ENCODE assay signal across 1 cellular context in the genomic region with DNA sequence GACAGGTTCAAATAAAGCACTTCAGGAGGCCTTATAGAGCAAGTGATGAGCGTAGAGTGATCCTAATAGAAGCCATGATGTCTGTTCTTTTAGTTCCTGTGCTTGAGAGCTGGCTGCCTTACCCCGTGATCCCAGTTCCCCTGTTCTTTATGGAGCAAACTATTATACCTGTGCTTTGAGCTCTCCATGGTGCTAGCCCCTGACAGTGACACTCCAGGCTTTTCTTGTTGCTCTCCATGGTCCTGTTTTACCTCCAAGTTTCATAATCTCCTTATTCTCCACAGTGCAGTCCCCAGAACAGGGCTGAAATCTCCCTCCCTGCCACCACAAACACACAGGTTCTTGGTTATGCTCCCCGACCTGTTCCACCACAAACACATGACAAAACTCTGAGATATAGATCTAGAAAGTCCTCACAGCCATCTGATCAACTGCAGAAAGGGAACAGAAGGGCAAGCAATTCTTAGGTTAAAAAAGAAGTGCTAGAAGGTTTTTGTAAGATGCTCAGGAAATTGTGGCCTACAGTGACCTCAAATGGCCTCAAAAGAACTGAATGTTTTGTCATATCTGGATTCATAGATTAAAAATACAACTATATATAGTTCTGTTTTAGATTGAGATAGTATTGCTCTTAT.
TF ChIP-seq lines count a peak whose summit lies in the region.

No MANE protein-coding gene starts in this region.

TF ChIP-seq in WTC11, 78 proteins besides CTCF, POLR2A, EP300 and RAD21 (continued from another document and continues in another):
- TF ChIP-seq, protein P1, sequence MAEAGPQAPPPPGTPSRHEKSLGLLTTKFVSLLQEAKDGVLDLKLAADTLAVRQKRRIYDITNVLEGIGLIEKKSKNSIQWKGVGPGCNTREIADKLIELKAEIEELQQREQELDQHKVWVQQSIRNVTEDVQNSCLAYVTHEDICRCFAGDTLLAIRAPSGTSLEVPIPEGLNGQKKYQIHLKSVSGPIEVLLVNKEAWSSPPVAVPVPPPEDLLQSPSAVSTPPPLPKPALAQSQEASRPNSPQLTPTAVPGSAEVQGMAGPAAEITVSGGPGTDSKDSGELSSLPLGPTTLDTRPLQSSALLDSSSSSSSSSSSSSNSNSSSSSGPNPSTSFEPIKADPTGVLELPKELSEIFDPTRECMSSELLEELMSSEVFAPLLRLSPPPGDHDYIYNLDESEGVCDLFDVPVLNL (CRISPR knock-in tag; IDR thresholded peaks at IDR 0.05; ENCODE audit: borderline replicate concordance, low read depth), result peak; percentile 90
- no peak for TF ChIP-seq ZNF138 (CRISPR knock-in tag; conservative IDR thresholded peaks at IDR 0.05)
- TF ChIP-seq NR3C1 (CRISPR knock-in tag; conservative IDR thresholded peaks at IDR 0.05; ENCODE audit: low read depth), result 0 out of 2 replicates have a peak, but pooled peaks have one; percentile 95
- TF ChIP-seq, protein P2, sequence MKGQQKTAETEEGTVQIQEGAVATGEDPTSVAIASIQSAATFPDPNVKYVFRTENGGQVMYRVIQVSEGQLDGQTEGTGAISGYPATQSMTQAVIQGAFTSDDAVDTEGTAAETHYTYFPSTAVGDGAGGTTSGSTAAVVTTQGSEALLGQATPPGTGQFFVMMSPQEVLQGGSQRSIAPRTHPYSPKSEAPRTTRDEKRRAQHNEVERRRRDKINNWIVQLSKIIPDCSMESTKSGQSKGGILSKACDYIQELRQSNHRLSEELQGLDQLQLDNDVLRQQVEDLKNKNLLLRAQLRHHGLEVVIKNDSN (CRISPR knock-in tag; IDR thresholded peaks at IDR 0.05), result peak; percentile 90
- TF ChIP-seq, protein P3, sequence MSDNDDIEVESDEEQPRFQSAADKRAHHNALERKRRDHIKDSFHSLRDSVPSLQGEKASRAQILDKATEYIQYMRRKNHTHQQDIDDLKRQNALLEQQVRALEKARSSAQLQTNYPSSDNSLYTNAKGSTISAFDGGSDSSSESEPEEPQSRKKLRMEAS (CRISPR knock-in tag; IDR thresholded peaks at IDR 0.05), result peak; percentile 81; the same call in 1 of the 2 replicates
- TF ChIP-seq KAT7 (CRISPR knock-in tag; IDR thresholded peaks at IDR 0.05; ENCODE audit: borderline replicate concordance), result peak; percentile 90; the same call in 1 of the 2 replicates
- 0 out of 2 replicates have a peak, but pooled peaks have one; percentile 89 for TF ChIP-seq ELF4 (CRISPR knock-in tag; IDR thresholded peaks at IDR 0.05; ENCODE audit: low read depth)
- TF ChIP-seq CREM (CRISPR knock-in tag; IDR thresholded peaks at IDR 0.05), result peak; percentile 91
- 0 out of 2 replicates have a peak, but pooled peaks have one; percentile 85 for TF ChIP-seq ATF1 (CRISPR knock-in tag; IDR thresholded peaks at IDR 0.05)
- TF ChIP-seq HMGA2 (CRISPR knock-in tag; IDR thresholded peaks at IDR 0.05), result no peak
- peak; percentile 93; the same call in 1 of the 2 replicates for TF ChIP-seq ZNF396 (CRISPR knock-in tag; IDR thresholded peaks at IDR 0.05; ENCODE audit: borderline replicate concordance)
- 0 out of 2 replicates have a peak, but pooled peaks have one; percentile 69 for TF ChIP-seq FOXJ3 (CRISPR knock-in tag; IDR thresholded peaks at IDR 0.05; ENCODE audit: borderline replicate concordance)
- TF ChIP-seq SP1 (CRISPR knock-in tag; conservative IDR thresholded peaks at IDR 0.05), result peak; percentile 71
- TF ChIP-seq, protein P4, sequence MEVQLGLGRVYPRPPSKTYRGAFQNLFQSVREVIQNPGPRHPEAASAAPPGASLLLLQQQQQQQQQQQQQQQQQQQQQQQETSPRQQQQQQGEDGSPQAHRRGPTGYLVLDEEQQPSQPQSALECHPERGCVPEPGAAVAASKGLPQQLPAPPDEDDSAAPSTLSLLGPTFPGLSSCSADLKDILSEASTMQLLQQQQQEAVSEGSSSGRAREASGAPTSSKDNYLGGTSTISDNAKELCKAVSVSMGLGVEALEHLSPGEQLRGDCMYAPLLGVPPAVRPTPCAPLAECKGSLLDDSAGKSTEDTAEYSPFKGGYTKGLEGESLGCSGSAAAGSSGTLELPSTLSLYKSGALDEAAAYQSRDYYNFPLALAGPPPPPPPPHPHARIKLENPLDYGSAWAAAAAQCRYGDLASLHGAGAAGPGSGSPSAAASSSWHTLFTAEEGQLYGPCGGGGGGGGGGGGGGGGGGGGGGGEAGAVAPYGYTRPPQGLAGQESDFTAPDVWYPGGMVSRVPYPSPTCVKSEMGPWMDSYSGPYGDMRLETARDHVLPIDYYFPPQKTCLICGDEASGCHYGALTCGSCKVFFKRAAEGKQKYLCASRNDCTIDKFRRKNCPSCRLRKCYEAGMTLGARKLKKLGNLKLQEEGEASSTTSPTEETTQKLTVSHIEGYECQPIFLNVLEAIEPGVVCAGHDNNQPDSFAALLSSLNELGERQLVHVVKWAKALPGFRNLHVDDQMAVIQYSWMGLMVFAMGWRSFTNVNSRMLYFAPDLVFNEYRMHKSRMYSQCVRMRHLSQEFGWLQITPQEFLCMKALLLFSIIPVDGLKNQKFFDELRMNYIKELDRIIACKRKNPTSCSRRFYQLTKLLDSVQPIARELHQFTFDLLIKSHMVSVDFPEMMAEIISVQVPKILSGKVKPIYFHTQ (CRISPR knock-in tag; IDR thresholded peaks at IDR 0.05), result 0 out of 2 replicates have a peak, but pooled peaks have one; percentile 29
- TF ChIP-seq ESRRA (CRISPR knock-in tag; IDR thresholded peaks at IDR 0.05; ENCODE audit: borderline replicate concordance), result peak; percentile 95
- TF ChIP-seq ZNF219 (CRISPR knock-in tag; IDR thresholded peaks at IDR 0.05; ENCODE audit: borderline replicate concordance), result peak; percentile 98
- TF ChIP-seq ZNF416 (CRISPR knock-in tag; IDR thresholded peaks at IDR 0.05), result no peak
- no peak for TF ChIP-seq EMX1 (CRISPR knock-in tag; IDR thresholded peaks at IDR 0.05)
- peak; percentile 66 for TF ChIP-seq ZNF263 (CRISPR knock-in tag; IDR thresholded peaks at IDR 0.05; ENCODE audit: low read depth)
- TF ChIP-seq, protein P5, sequence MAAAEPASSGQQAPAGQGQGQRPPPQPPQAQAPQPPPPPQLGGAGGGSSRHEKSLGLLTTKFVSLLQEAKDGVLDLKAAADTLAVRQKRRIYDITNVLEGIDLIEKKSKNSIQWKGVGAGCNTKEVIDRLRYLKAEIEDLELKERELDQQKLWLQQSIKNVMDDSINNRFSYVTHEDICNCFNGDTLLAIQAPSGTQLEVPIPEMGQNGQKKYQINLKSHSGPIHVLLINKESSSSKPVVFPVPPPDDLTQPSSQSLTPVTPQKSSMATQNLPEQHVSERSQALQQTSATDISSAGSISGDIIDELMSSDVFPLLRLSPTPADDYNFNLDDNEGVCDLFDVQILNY (CRISPR knock-in tag; IDR thresholded peaks at IDR 0.05), result peak; percentile 46; the same call in 1 of the 2 replicates
- peak; percentile 95; the same call in 1 of the 2 replicates for TF ChIP-seq FOXK1 (CRISPR knock-in tag; IDR thresholded peaks at IDR 0.05)
- TF ChIP-seq OVOL2 (CRISPR knock-in tag; IDR thresholded peaks at IDR 0.05; ENCODE audit: borderline replicate concordance), result no peak
- TF ChIP-seq, protein P6, sequence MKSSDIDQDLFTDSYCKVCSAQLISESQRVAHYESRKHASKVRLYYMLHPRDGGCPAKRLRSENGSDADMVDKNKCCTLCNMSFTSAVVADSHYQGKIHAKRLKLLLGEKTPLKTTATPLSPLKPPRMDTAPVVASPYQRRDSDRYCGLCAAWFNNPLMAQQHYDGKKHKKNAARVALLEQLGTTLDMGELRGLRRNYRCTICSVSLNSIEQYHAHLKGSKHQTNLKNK (CRISPR knock-in tag; IDR thresholded peaks at IDR 0.05), result no peak
- TF ChIP-seq MXD4 (CRISPR knock-in tag; IDR thresholded peaks at IDR 0.05; ENCODE audit: borderline replicate concordance), result peak; percentile 76; the same call in 1 of the 2 replicates
- TF ChIP-seq, protein P7, sequence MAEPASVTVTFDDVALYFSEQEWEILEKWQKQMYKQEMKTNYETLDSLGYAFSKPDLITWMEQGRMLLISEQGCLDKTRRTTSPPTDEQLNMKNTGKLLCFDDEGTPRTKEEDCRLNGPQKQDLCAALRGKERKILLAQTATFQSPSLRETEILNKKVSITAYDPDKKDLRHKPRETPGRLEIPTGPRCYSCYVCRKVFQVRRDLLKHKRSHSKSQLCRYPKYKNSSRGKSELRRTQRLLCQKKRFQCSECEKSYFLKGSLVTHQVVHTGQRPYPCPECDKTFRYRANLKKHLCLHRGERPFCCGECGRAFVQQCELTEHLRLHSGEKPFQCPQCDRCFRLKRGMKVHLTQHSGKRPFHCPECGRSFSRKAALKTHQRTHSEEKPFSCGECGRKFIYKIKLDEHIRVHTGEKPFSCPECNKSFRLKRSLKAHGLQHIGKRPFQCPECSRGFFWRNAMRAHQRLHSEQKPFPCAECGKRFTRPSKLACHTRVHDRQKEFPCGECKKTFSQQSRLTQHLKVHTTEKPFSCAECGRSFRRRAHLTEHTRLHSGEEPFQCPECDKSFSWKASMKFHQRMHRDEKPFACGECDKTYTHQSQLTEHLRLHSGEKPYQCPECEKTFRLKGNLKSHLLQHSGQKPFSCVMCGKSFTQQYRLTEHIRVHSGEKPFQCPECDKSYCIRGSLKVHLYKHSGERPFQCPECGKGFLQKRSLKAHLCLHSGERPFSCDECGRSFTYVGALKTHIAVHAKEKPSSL (CRISPR knock-in tag; conservative IDR thresholded peaks at IDR 0.05), result no peak
- TF ChIP-seq, protein P8, sequence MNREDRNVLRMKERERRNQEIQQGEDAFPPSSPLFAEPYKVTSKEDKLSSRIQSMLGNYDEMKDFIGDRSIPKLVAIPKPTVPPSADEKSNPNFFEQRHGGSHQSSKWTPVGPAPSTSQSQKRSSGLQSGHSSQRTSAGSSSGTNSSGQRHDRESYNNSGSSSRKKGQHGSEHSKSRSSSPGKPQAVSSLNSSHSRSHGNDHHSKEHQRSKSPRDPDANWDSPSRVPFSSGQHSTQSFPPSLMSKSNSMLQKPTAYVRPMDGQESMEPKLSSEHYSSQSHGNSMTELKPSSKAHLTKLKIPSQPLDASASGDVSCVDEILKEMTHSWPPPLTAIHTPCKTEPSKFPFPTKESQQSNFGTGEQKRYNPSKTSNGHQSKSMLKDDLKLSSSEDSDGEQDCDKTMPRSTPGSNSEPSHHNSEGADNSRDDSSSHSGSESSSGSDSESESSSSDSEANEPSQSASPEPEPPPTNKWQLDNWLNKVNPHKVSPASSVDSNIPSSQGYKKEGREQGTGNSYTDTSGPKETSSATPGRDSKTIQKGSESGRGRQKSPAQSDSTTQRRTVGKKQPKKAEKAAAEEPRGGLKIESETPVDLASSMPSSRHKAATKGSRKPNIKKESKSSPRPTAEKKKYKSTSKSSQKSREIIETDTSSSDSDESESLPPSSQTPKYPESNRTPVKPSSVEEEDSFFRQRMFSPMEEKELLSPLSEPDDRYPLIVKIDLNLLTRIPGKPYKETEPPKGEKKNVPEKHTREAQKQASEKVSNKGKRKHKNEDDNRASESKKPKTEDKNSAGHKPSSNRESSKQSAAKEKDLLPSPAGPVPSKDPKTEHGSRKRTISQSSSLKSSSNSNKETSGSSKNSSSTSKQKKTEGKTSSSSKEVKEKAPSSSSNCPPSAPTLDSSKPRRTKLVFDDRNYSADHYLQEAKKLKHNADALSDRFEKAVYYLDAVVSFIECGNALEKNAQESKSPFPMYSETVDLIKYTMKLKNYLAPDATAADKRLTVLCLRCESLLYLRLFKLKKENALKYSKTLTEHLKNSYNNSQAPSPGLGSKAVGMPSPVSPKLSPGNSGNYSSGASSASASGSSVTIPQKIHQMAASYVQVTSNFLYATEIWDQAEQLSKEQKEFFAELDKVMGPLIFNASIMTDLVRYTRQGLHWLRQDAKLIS (CRISPR knock-in tag; IDR thresholded peaks at IDR 0.05; ENCODE audit: borderline replicate concordance), result peak; percentile 95; the same call in 1 of the 2 replicates
- no peak for TF ChIP-seq JAZF1 (CRISPR knock-in tag; IDR thresholded peaks at IDR 0.05)
- TF ChIP-seq, protein P9, sequence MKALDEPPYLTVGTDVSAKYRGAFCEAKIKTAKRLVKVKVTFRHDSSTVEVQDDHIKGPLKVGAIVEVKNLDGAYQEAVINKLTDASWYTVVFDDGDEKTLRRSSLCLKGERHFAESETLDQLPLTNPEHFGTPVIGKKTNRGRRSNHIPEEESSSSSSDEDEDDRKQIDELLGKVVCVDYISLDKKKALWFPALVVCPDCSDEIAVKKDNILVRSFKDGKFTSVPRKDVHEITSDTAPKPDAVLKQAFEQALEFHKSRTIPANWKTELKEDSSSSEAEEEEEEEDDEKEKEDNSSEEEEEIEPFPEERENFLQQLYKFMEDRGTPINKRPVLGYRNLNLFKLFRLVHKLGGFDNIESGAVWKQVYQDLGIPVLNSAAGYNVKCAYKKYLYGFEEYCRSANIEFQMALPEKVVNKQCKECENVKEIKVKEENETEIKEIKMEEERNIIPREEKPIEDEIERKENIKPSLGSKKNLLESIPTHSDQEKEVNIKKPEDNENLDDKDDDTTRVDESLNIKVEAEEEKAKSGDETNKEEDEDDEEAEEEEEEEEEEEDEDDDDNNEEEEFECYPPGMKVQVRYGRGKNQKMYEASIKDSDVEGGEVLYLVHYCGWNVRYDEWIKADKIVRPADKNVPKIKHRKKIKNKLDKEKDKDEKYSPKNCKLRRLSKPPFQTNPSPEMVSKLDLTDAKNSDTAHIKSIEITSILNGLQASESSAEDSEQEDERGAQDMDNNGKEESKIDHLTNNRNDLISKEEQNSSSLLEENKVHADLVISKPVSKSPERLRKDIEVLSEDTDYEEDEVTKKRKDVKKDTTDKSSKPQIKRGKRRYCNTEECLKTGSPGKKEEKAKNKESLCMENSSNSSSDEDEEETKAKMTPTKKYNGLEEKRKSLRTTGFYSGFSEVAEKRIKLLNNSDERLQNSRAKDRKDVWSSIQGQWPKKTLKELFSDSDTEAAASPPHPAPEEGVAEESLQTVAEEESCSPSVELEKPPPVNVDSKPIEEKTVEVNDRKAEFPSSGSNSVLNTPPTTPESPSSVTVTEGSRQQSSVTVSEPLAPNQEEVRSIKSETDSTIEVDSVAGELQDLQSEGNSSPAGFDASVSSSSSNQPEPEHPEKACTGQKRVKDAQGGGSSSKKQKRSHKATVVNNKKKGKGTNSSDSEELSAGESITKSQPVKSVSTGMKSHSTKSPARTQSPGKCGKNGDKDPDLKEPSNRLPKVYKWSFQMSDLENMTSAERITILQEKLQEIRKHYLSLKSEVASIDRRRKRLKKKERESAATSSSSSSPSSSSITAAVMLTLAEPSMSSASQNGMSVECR (CRISPR knock-in tag; IDR thresholded peaks at IDR 0.05; ENCODE audit: borderline replicate concordance), result peak; percentile 100
- peak; percentile 98 for TF ChIP-seq TEAD4 (CRISPR knock-in tag; IDR thresholded peaks at IDR 0.05)
- TF ChIP-seq GRHL2 (CRISPR knock-in tag; IDR thresholded peaks at IDR 0.05; ENCODE audit: insufficient replicate concordance, severe bottlenecking), result no peak
- TF ChIP-seq, protein P10, sequence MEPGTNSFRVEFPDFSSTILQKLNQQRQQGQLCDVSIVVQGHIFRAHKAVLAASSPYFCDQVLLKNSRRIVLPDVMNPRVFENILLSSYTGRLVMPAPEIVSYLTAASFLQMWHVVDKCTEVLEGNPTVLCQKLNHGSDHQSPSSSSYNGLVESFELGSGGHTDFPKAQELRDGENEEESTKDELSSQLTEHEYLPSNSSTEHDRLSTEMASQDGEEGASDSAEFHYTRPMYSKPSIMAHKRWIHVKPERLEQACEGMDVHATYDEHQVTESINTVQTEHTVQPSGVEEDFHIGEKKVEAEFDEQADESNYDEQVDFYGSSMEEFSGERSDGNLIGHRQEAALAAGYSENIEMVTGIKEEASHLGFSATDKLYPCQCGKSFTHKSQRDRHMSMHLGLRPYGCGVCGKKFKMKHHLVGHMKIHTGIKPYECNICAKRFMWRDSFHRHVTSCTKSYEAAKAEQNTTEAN (CRISPR knock-in tag; IDR thresholded peaks at IDR 0.05), result peak; percentile 97
- TF ChIP-seq ZNF232 (CRISPR knock-in tag; IDR thresholded peaks at IDR 0.05), result peak; percentile 98
- TF ChIP-seq, protein P11, sequence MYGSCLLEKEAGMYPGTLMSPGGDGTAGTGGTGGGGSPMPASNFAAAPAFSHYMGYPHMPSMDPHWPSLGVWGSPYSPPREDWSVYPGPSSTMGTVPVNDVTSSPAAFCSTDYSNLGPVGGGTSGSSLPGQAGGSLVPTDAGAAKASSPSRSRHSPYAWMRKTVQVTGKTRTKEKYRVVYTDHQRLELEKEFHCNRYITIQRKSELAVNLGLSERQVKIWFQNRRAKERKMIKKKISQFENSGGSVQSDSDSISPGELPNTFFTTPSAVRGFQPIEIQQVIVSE (CRISPR knock-in tag; IDR thresholded peaks at IDR 0.05; ENCODE audit: borderline replicate concordance), result no peak
- peak; percentile 89; the same call in 1 of the 2 replicates for TF ChIP-seq NR1H2 (CRISPR knock-in tag; IDR thresholded peaks at IDR 0.05)
- TF ChIP-seq ZBTB21 (CRISPR knock-in tag; IDR thresholded peaks at IDR 0.05; ENCODE audit: borderline replicate concordance), result no peak
